ENCODE assay signal across 14 cellular contexts in genomic region chr4:168618577-168619265, GRCh38.
DNase-seq lines count a peak whose midpoint lies in the region; ATAC-seq, FAIRE-seq and TF ChIP-seq lines count a peak whose summit lies in the region.
"Had no signal": no experiment of that assay in that cellular context is flagged by ENCODE, and none has a peak within 500 bp of the region (broad histone marks: within the 10 kb centered on the region; RNA-seq: fewer than 3 reads in every experiment).

No MANE protein-coding gene starts in this region.

- H4K5ac ChIP-seq in H1 (ENCODE audit: insufficient read length, low read depth, low read length), result no peak overlapping the region

- CTCF ChIA-PET in H1 (lab: Charles Lee; ENCODE audit: partially characterized antibody), result interaction anchor here (0.5 to 1.6 kb wide), 13 partner anchors 10 to 314 kb away, joined by 3 to 5 read pairs (median 3); no protein-coding TSS in a partner anchor

- H3K4ac ChIP-seq in H1 (replicated peaks; ENCODE audit: insufficient read length, low read depth, low read length), result no peak overlapping the region

- TF ChIP-seq CTCF in H1 (IDR thresholded peaks at IDR 0.05; ENCODE audit: control extremely low read depth in 1 of 3, insufficient read depth in 1 of 3, low read depth in 1 of 3, low read length in 3 of 3), result no peak

- H3K79me1 ChIP-seq in H1 (ENCODE audit: low read depth, low read length), result no peaks in the 10 kb centered on the region

- no peak overlapping the region for H3K9ac ChIP-seq in H1 (replicated peaks in 1 of 4; ENCODE audit: extremely low read depth in 1 of 4, low read depth in 3 of 4, low read length in 3 of 4)

- no peak overlapping the region for H2BK20ac ChIP-seq in H1 (ENCODE audit: low read length)

- ATAC-seq in Right ventricle myocardium inferior (peak; percentile 67), GM21381 (IDR thresholded peaks at IDR 0.05; ENCODE audit: unreplicated experiment) (no peak)
- ATAC-seq: activated CD4-positive, CD25-positive, alpha-beta regulatory T cell treated with anti-CD3 and anti-CD28 coated beads, Interleukin-2, amount 50 U/mL, for 24 hours had no signal

- DNase-seq in Right ventricle myocardium inferior (ENCODE audit: missing footprints) (no peak), cardiac septum (ENCODE audit: low spot score) (no peak), H1 (ENCODE audit: low read depth in 1 of 2, low spot score in 2 of 2) (no peak), kidney tubule cell (ENCODE audit: low spot score) (peak; percentile 93), T-helper 1 cell (no peak), activated T-cell treated with anti-CD3 and anti-CD28 coated beads for 4 hours (no peak)
- DNase-seq in stimulated activated CD4-positive, alpha-beta T cell treated with anti-CD3 and anti-CD28 coated beads, Interleukin-2, amount 100 ng/mL, for 48 hours, result no peak
- DNase-seq: activated T-cell treated with anti-CD3 and anti-CD28 coated beads, Interleukin-2, amount 50 U/mL, for 24 hours; adrenal gland; effector CD4-positive, alpha-beta T cell; small intestine had no signal

- no peak overlapping the region for H2BK5ac ChIP-seq in H1 (ENCODE audit: low read depth, low read length)

- no peaks in the 10 kb centered on the region for H4K20me1 ChIP-seq in H1 (replicated peaks in 1 of 2; ENCODE audit: control insufficient read depth in 1 of 2, insufficient read depth in 2 of 2, low read length in 2 of 2)

- no peak overlapping the region for H4K8ac ChIP-seq in H1 (ENCODE audit: extremely low read depth, insufficient read depth, low read length)

- no peak overlapping the region for H2BK15ac ChIP-seq in H1 (ENCODE audit: low read length)

- H3K4me3 ChIP-seq in H1 (ENCODE audit: extremely low read depth in 1 of 4, insufficient read depth in 2 of 4, low read depth in 3 of 4, low read length in 4 of 4), result no peak overlapping the region
- H3K4me3 ChIP-seq: adrenal gland, suprapubic skin had no signal

- no peak for TF ChIP-seq EP300 in H1 (IDR thresholded peaks at IDR 0.05; ENCODE audit: borderline replicate concordance in 1 of 2, low read depth in 2 of 2, low read length in 2 of 2)

- H2AK5ac ChIP-seq in H1 (ENCODE audit: low read depth, low read length), result no peak overlapping the region

- TF ChIP-seq RAD21 in H1 (IDR thresholded peaks at IDR 0.05 in 1 of 2, conservative IDR thresholded peaks at IDR 0.05 in 1 of 2; ENCODE audit: low read depth in 2 of 2, low read length in 2 of 2), result no peak

- H3K79me2 ChIP-seq in H1 (ENCODE audit: control insufficient read depth in 1 of 2, insufficient read depth in 2 of 2, low read length in 2 of 2), result no peaks in the 10 kb centered on the region

- 92% methylated on average over 8 of the region's 8 CpGs; no CpG with 5 or more reads in 1 of the 2 experiments for WGBS in H1 (ENCODE audit: extremely low coverage in 1 of 2, insufficient coverage in 1 of 2, insufficient read length in 1 of 2, insufficient replicate concordance in 2 of 2, low coverage in 1 of 2, low lambda C conversion rate in 2 of 2, missing lambda C conversion rate in 1 of 2), 2 experiments

- no peak overlapping the region for H3K14ac ChIP-seq in H1 (ENCODE audit: insufficient read length)

- no peak for TF ChIP-seq POLR2A in H1 (IDR thresholded peaks at IDR 0.05; ENCODE audit: control extremely low read depth in 1 of 2, low read depth in 2 of 2, low read length in 2 of 2)

- no peak for FAIRE-seq in H1 (lab: Jason Lieb, UNC)
- FAIRE-seq: small intestine had no signal

- H3K23ac ChIP-seq in H1 (ENCODE audit: insufficient read length), result no peak overlapping the region

- H4K91ac ChIP-seq in H1 (replicated peaks; ENCODE audit: insufficient read length, low read length), result no peak overlapping the region

- peaks cover 2 to 10% (median 5%) of the 10 kb centered on the region in 4 experiments; a peak in 4 of 7 replicates for H3K4me1 ChIP-seq in H1 (replicated peaks in 1 of 4; ENCODE audit: control insufficient read depth in 3 of 4, insufficient read depth in 4 of 4, low read length in 3 of 4)
- H3K4me1 ChIP-seq: adrenal gland, suprapubic skin had no signal

- H3K4me2 ChIP-seq in H1 (ENCODE audit: insufficient read depth in 1 of 2, low read depth in 2 of 2, low read length in 2 of 2), result no peak overlapping the region

- H2BK120ac ChIP-seq in H1 (replicated peaks; ENCODE audit: low read depth, low read length), result no peak overlapping the region

- H3K36me3 ChIP-seq in H1 (ENCODE audit: control insufficient read depth in 2 of 4, insufficient read depth in 4 of 4, low read length in 3 of 4), result no peaks in the 10 kb centered on the region
- H3K36me3 ChIP-seq: adrenal gland, suprapubic skin had no signal

- intact Hi-C loops in Right ventricle myocardium inferior (cut with DNase I) (no loop called here), cardiac septum (cut with DNase I) (loop anchor here (5.0 kb wide), 1 partner anchor 121 kb away; the partner anchor contains the start of gene PALLD)

- POLR2A ChIA-PET in H1 (lab: Charles Lee; ENCODE audit: partially characterized antibody), result no interaction called here

- H3K9me3 ChIP-seq in H1 (ENCODE audit: insufficient read depth in 2 of 2, low read depth in 1 of 2, low read length in 1 of 2), result no peaks in the 10 kb centered on the region
- H3K9me3 ChIP-seq: adrenal gland, suprapubic skin had no signal

- peak overlapping the region; percentile 31; the same call in 1 of the 2 replicates for H2AFZ ChIP-seq in H1 (ENCODE audit: low read length)

- no peak overlapping the region; the same call in 1 of the 2 replicates for H2BK12ac ChIP-seq in H1 (ENCODE audit: low read depth, low read length)

- 0 out of 2 replicates have a peak, but pooled peaks cover 2% of the 10 kb centered on the region for H3K23me2 ChIP-seq in H1 (ENCODE audit: low read depth, low read length)

- H3K56ac ChIP-seq in H1 (replicated peaks; ENCODE audit: insufficient read length, low read depth, low read length), result no peak overlapping the region

- no peak overlapping the region for H3K27ac ChIP-seq in H1 (ENCODE audit: low read depth, low read length)
- H3K27ac ChIP-seq: adrenal gland, suprapubic skin had no signal

- no peaks in the 10 kb centered on the region for H3K27me3 ChIP-seq in H1 (replicated peaks in 1 of 4; ENCODE audit: control insufficient read depth in 3 of 4, extremely low read depth in 1 of 4, insufficient read depth in 3 of 4, low read length in 3 of 4)
- H3K27me3 ChIP-seq: suprapubic skin had no signal

- H3K18ac ChIP-seq in H1 (ENCODE audit: extremely low read depth, low read length), result no peak overlapping the region

TF ChIP-seq in H1, 55 proteins besides CTCF, POLR2A, EP300 and RAD21:
- TF ChIP-seq TBP (IDR thresholded peaks at IDR 0.05; ENCODE audit: low read depth, low read length) (no peak), TEAD4 (IDR thresholded peaks at IDR 0.05; ENCODE audit: low read depth, low read length) (no peak), USF2 (IDR thresholded peaks at IDR 0.05; ENCODE audit: low read length) (no peak), EGR1 (IDR thresholded peaks at IDR 0.05; ENCODE audit: borderline replicate concordance, low read depth, low read length) (no peak), KDM4A (IDR thresholded peaks at IDR 0.05; ENCODE audit: low read depth, low read length, severe bottlenecking) (no peak), JUND (IDR thresholded peaks at IDR 0.05; ENCODE audit: low read length) (no peak), SIX5 (IDR thresholded peaks at IDR 0.05; ENCODE audit: low read depth, low read length) (no peak), POU5F1 (IDR thresholded peaks at IDR 0.05; ENCODE audit: low read depth, low read length) (no peak), CBX8 (IDR thresholded peaks at IDR 0.05; ENCODE audit: borderline replicate concordance, low read depth, low read length) (no peak), ATF3 (IDR thresholded peaks at IDR 0.05; ENCODE audit: insufficient read depth, low read depth, low read length) (no peak), GABPA (IDR thresholded peaks at IDR 0.05; ENCODE audit: borderline replicate concordance, insufficient read depth, low read length) (no peak), YY1 (IDR thresholded peaks at IDR 0.05; ENCODE audit: low read depth, low read length) (no peak), SP1 (IDR thresholded peaks at IDR 0.05; ENCODE audit: low read depth, low read length) (no peak), E2F6 (IDR thresholded peaks at IDR 0.05) (no peak), BCL11A (IDR thresholded peaks at IDR 0.05; ENCODE audit: low read depth in 2 of 2, low read length in 2 of 2) (no peak), GTF2F1 (IDR thresholded peaks at IDR 0.05; ENCODE audit: borderline replicate concordance, low read depth, low read length) (no peak)
